ENCODE assay signal across 1 cellular context in genomic region chr2:199468561-199469513, GRCh38.
A peak's percentile ranks its signal among the peaks of the same experiment; 100 is the strongest.
TF ChIP-seq lines count a peak whose summit lies in the region.

No MANE protein-coding gene starts in this region.

TF ChIP-seq in GM23338, 12 proteins besides CTCF, POLR2A, EP300 and RAD21 (continued from another document):
- TF ChIP-seq REST (IDR thresholded peaks at IDR 0.05; ENCODE audit: unreplicated experiment) (no peak), ETS1 (IDR thresholded peaks at IDR 0.05) (0 out of 2 replicates have a peak, but pooled peaks have one; percentile 21), STAT1 (IDR thresholded peaks at IDR 0.05; ENCODE audit: unreplicated experiment) (no peak), ZNF462 (CRISPR knock-in tag; IDR thresholded peaks at IDR 0.05) (no peak), ZNF114 (CRISPR knock-in tag; IDR thresholded peaks at IDR 0.05) (no peak), CREB1 (CRISPR knock-in tag; IDR thresholded peaks at IDR 0.05; ENCODE audit: low read depth) (0 out of 2 replicates have a peak, but pooled peaks have one; percentile 7), ZNF331 (CRISPR knock-in tag; IDR thresholded peaks at IDR 0.05; ENCODE audit: low read depth) (no peak), NANOG (IDR thresholded peaks at IDR 0.05; ENCODE audit: borderline replicate concordance) (no peak), POLR2AphosphoS5 (IDR thresholded peaks at IDR 0.05; ENCODE audit: low read depth) (no peak), EZH2phosphoT487 (IDR thresholded peaks at IDR 0.05; ENCODE audit: unreplicated experiment) (no peak), EZH2 (IDR thresholded peaks at IDR 0.05; ENCODE audit: low read depth, unreplicated experiment) (peak; percentile 87)
